In the genomic region with DNA sequence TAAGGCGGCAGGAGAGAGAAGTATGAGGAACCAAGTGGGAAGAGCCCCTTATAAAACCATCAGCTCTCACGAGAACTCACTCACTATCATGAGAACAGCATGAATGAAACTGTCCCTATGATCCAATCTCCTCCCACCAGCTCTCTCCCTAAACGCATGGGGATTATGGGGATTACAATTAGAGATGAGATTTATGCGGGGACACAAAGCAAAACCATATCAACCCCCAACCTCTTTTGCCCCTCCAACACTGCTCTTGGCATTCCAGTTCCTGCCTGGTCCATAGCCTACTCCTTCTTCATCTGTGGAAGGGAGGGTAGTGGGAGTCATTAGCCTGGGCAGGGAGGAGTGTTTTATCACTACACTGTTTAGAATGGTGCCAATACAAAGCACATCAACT, we compare ENCODE assay signal across 16 cellular contexts. TPM values are rescaled to one million over a fixed set of nuclear protein-coding genes. Genes with fewer than 3 reads are reported as not detected.
DNase-seq lines count a peak whose midpoint lies in the region; ATAC-seq and TF ChIP-seq lines count a peak whose summit lies in the region.
"Had no signal": no experiment of that assay in that cellular context is flagged by ENCODE, and none has a peak within 500 bp of the region (broad histone marks: within the 10 kb centered on the region; RNA-seq: fewer than 3 reads in every experiment).

No MANE protein-coding gene starts in this region.

- no peak for TF ChIP-seq EP300 in gastroesophageal sphincter (IDR thresholded peaks at IDR 0.05)

- no peak overlapping the region; a peak in 1 of 20 replicates for H3K4me3 ChIP-seq in BLaER1 treated with 17β-estradiol and CSF1 and Interleukin-3, amounts not matched to agents 10 nM and 100 nM
- peak overlapping the region in 1 of 2 experiments; percentile 65; a peak in 1 of 4 replicates for H3K4me3 ChIP-seq in DND-41 (ENCODE audit: low read depth in 1 of 2, low read length in 2 of 2)
- no peak overlapping the region for H3K4me3 ChIP-seq in OCI-LY3 (ENCODE audit: low read length)
- no peak overlapping the region for H3K4me3 ChIP-seq in endodermal cell (ENCODE audit: low read length)
- no peak overlapping the region for H3K4me3 ChIP-seq in gastroesophageal sphincter
- H3K4me3 ChIP-seq: K562 had no signal

- H3K4me1 Mint-ChIP-seq in endodermal cell, result peaks cover 17% of the 10 kb centered on the region

- H3K27me3 ChIP-seq in BLaER1 treated with 17β-estradiol and CSF1 and Interleukin-3, amounts not matched to agents 10 nM and 100 nM, result no peaks in the 10 kb centered on the region
- H3K27me3 ChIP-seq in DND-41 (ENCODE audit: insufficient read depth, low read length, poor library complexity) (no peaks in the 10 kb centered on the region), OCI-LY3 (ENCODE audit: low read depth, low read length) (no peaks in the 10 kb centered on the region), endodermal cell (ENCODE audit: control insufficient read depth, insufficient read depth, low read length, poor library complexity, severe bottlenecking) (no peaks in the 10 kb centered on the region), gastroesophageal sphincter (peaks cover 3% of the 10 kb centered on the region)

- H3K4me2 ChIP-seq in BLaER1 treated with 17β-estradiol and CSF1 and Interleukin-3, amounts not matched to agents 10 nM and 100 nM, result peak overlapping the region; percentile 89 to 99 (median 96); a peak in 18 of 22 replicates
- peak overlapping the region; percentile 81 for H3K4me2 ChIP-seq in DND-41 (ENCODE audit: insufficient read depth, low read length)
- 0 out of 2 replicates have a peak overlapping the region, but pooled peaks have one; percentile 75 for H3K4me2 ChIP-seq in OCI-LY3 (ENCODE audit: low read length)

- no peak overlapping the region for H3K27ac ChIP-seq in BLaER1 treated with 17β-estradiol and CSF1 and Interleukin-3, amounts not matched to agents 10 nM and 100 nM
- H3K27ac ChIP-seq in DND-41 (ENCODE audit: low read length) (no peak overlapping the region), OCI-LY3 (ENCODE audit: low read length) (no peak overlapping the region), endodermal cell (ENCODE audit: low read depth, low read length) (no peak overlapping the region), gastroesophageal sphincter (no peak overlapping the region)

- H3K9ac ChIP-seq in BLaER1 treated with 17β-estradiol and CSF1 and Interleukin-3, amounts not matched to agents 10 nM and 100 nM, result no peak overlapping the region
- no peak overlapping the region for H3K9ac ChIP-seq in DND-41 (ENCODE audit: low read depth, low read length)
- no peak overlapping the region for H3K9ac ChIP-seq in OCI-LY3 (ENCODE audit: low read length)
- H3K9ac ChIP-seq in endodermal cell (ENCODE audit: extremely low read depth, low read length, poor library complexity, severe bottlenecking), result no peak overlapping the region

- H2AFZ ChIP-seq in DND-41 (ENCODE audit: low read depth, low read length) (peak overlapping the region; percentile 93; the same call in 1 of the 2 replicates), OCI-LY3 (ENCODE audit: low read depth, low read length) (no peak overlapping the region)

- H4K20me1 ChIP-seq in BLaER1 treated with 17β-estradiol and CSF1 and Interleukin-3, amounts not matched to agents 10 nM and 100 nM, result peaks cover 0 to 13% (median 0%) of the 10 kb centered on the region in 11 experiments; a peak in 2 of 22 replicates
- no peaks in the 10 kb centered on the region for H4K20me1 ChIP-seq in DND-41 (ENCODE audit: insufficient read depth, low read length)
- no peaks in the 10 kb centered on the region for H4K20me1 ChIP-seq in OCI-LY3 (ENCODE audit: insufficient read depth, low read length)

- no peak for ATAC-seq in DND-41 (ENCODE audit: insufficient read depth, low read depth)
- no peak for ATAC-seq in gastroesophageal sphincter
- ATAC-seq: K562, Right ventricle myocardium inferior had no signal

- H3K4me1 ChIP-seq in BLaER1 treated with 17β-estradiol and CSF1 and Interleukin-3, amounts not matched to agents 10 nM and 100 nM, result peaks cover 34 to 57% (median 50%) of the 10 kb centered on the region in 10 experiments
- H3K4me1 ChIP-seq in DND-41 (ENCODE audit: insufficient read depth, low read length) (peaks cover 26% of the 10 kb centered on the region), OCI-LY3 (ENCODE audit: low read length) (peaks cover 28% of the 10 kb centered on the region), endodermal cell (ENCODE audit: control insufficient read depth, insufficient read depth, low read length) (peaks cover 7% of the 10 kb centered on the region), gastroesophageal sphincter (peaks cover 0 to 26% (median 4%) of the 10 kb centered on the region in 3 donors)

- H3K79me2 ChIP-seq in DND-41 (ENCODE audit: insufficient read depth, low read length) (no peaks in the 10 kb centered on the region), OCI-LY3 (ENCODE audit: low read length) (peaks cover 6% of the 10 kb centered on the region; the same call in 1 of the 2 replicates)

- H3K36me3 Mint-ChIP-seq in endodermal cell (ENCODE audit: low read depth), result no peaks in the 10 kb centered on the region
- H3K36me3 Mint-ChIP-seq: CD8-positive, alpha-beta memory T cell had no signal

- peaks cover 5% of the 10 kb centered on the region for H3K27me3 Mint-ChIP-seq in endodermal cell (ENCODE audit: insufficient read depth)

- TF ChIP-seq POLR2A in gastroesophageal sphincter (IDR thresholded peaks at IDR 0.05), result no peak

- no peaks in the 10 kb centered on the region; a peak in 1 of 22 replicates for H3K36me3 ChIP-seq in BLaER1 treated with 17β-estradiol and CSF1 and Interleukin-3, amounts not matched to agents 10 nM and 100 nM
- no peaks in the 10 kb centered on the region for H3K36me3 ChIP-seq in DND-41 (ENCODE audit: insufficient read depth, low read length)
- H3K36me3 ChIP-seq in OCI-LY3 (replicated peaks; ENCODE audit: low read depth, low read length), result no peaks in the 10 kb centered on the region
- H3K36me3 ChIP-seq in endodermal cell (ENCODE audit: control insufficient read depth, insufficient read depth, low read length), result no peaks in the 10 kb centered on the region
- no peaks in the 10 kb centered on the region for H3K36me3 ChIP-seq in gastroesophageal sphincter

- H3K4me3 Mint-ChIP-seq in endodermal cell, result no peak overlapping the region

- H3K27ac Mint-ChIP-seq in endodermal cell, result no peak overlapping the region

- 80 to 88% methylated on average over 1 to 3 of the region's 4 CpGs for WGBS in endodermal cell (ENCODE audit: insufficient coverage in 1 of 2, insufficient read length in 1 of 2), 2 experiments
- WGBS in gastroesophageal sphincter (ENCODE audit: low coverage in 1 of 2), 2 donors, result 71 to 89% methylated on average over 3 to 4 of the region's 4 CpGs

- TF ChIP-seq CTCF in DND-41 (IDR thresholded peaks at IDR 0.05; ENCODE audit: borderline replicate concordance, extremely low read depth, low read length, poor library complexity, severe bottlenecking), result no peak
- TF ChIP-seq CTCF in OCI-LY3 (IDR thresholded peaks at IDR 0.05; ENCODE audit: low read depth, low read length), result no peak
- no peak for TF ChIP-seq CTCF in endodermal cell (conservative IDR thresholded peaks at IDR 0.05)
- TF ChIP-seq CTCF in gastroesophageal sphincter (IDR thresholded peaks at IDR 0.05), result no peak

- H3K9me3 ChIP-seq in BLaER1 treated with 17β-estradiol and CSF1 and Interleukin-3, amounts not matched to agents 10 nM and 100 nM (replicated peaks in 1 of 11), result no peaks in the 10 kb centered on the region
- H3K9me3 ChIP-seq in DND-41 (ENCODE audit: insufficient read depth, low read length, severe bottlenecking) (no peaks in the 10 kb centered on the region), OCI-LY3 (ENCODE audit: insufficient read depth, low read length) (no peaks in the 10 kb centered on the region), endodermal cell (ENCODE audit: control insufficient read depth, low read length) (no peaks in the 10 kb centered on the region), gastroesophageal sphincter (no peaks in the 10 kb centered on the region)

- H3K9me3 Mint-ChIP-seq in endodermal cell, result no peaks in the 10 kb centered on the region
- H3K9me3 Mint-ChIP-seq: CD8-positive, alpha-beta memory T cell had no signal

- DNase-seq in DND-41 (no peak), endodermal cell (peak; percentile 33), SIG-M5 (lab: John Stamatoyannopoulos, UW) (no peak), NCI-H187 (lab: John Stamatoyannopoulos, UW) (no peak)
- no peak for DNase-seq in stimulated activated naive CD4-positive, alpha-beta T cell (lab: John Stamatoyannopoulos, UW)
- DNase-seq: Calu3; CD8-positive, alpha-beta memory T cell; GDM1; NCI-H1092 treated with DMSO at 0.1 percent for 48 hours; NCI-H2171; OCI-M1 had no signal

RNA-seq across cellular contexts. Expression of a gene that starts 1.4 kb away (rescaled TPM):
- total RNA-seq in endodermal cell, result 10 to 100 TPM; 10.7 to 15.5 TPM
- 8.2 TPM for polyA plus RNA-seq in endodermal cell (2013, experiment 1 of 2)
- polyA plus RNA-seq in endodermal cell (2013, experiment 2 of 2), result 9.2 TPM
- total RNA-seq in gastroesophageal sphincter, result 1 to 10 TPM; 3.8 to 8.4 (median 4.9) TPM

RNA-seq across cellular contexts. Expression of a gene that starts 15.3 kb away (rescaled TPM):
- under 1 TPM; 0.31 to 0.40 TPM for total RNA-seq in endodermal cell
- polyA plus RNA-seq in endodermal cell (2013, experiment 1 of 2), result 0.28 TPM
- 0.41 TPM for polyA plus RNA-seq in endodermal cell (2013, experiment 2 of 2)
- 1 to 10 TPM in 2 of 4 donors, under 1 TPM in 2; 0.19 to 8.3 (median 1.1) TPM for total RNA-seq in gastroesophageal sphincter
- total RNA-seq: K562 had no signal
- polyA plus RNA-seq: K562 had no signal
